In genomic region chr17:47821424-47822379, GRCh38 we compare ENCODE assay signal across 8 cellular contexts. TPM values are rescaled to one million over a fixed set of nuclear protein-coding genes. Genes with fewer than 3 reads are reported as not detected.
DNase-seq lines count a peak whose midpoint lies in the region; ATAC-seq and TF ChIP-seq lines count a peak whose summit lies in the region.

A gene with protein sequence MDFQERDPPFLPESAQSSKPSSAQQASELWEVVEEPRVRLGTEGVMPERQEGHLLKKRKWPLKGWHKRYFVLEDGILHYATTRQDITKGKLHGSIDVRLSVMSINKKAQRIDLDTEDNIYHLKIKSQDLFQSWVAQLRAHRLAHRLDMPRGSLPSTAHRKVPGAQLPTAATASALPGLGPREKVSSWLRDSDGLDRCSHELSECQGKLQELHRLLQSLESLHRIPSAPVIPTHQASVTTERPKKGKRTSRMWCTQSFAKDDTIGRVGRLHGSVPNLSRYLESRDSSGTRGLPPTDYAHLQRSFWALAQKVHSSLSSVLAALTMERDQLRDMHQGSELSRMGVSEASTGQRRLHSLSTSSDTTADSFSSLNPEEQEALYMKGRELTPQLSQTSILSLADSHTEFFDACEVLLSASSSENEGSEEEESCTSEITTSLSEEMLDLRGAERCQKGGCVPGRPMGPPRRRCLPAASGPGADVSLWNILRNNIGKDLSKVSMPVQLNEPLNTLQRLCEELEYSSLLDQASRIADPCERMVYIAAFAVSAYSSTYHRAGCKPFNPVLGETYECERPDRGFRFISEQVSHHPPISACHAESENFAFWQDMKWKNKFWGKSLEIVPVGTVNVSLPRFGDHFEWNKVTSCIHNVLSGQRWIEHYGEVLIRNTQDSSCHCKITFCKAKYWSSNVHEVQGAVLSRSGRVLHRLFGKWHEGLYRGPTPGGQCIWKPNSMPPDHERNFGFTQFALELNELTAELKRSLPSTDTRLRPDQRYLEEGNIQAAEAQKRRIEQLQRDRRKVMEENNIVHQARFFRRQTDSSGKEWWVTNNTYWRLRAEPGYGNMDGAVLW (minus strand): TSS chr17:47821794. CDS start chr17:47820278, 1,516 bp downstream.

- peak in 1 of 2 donors; percentile 20 for TF ChIP-seq CTCF in fibroblast of lung (conservative IDR thresholded peaks at IDR 0.05 in 1 of 2, IDR thresholded peaks at IDR 0.05 in 1 of 2; ENCODE audit: low read depth in 1 of 2, low read length in 2 of 2)

- H3K36me3 ChIP-seq in fibroblast of lung (ENCODE audit: control insufficient read depth, insufficient read depth, low read length): peaks cover 14% of the 10 kb centered on the region

- no peak within 1 kb of the TSS for H3K27ac ChIP-seq in fibroblast of lung (ENCODE audit: insufficient read depth, low read length)

- H3K9ac ChIP-seq in fibroblast of lung (ENCODE audit: insufficient read depth, low read length): peak within 1 kb of the TSS; percentile 37

- ATAC-seq in GM21390 (IDR thresholded peaks at IDR 0.05; ENCODE audit: unreplicated experiment): peak; percentile 88
- peak; percentile 98 to 99 for ATAC-seq in naive thymus-derived CD8-positive, alpha-beta T cell

- no peaks in the 10 kb centered on the region for H3K9me3 Mint-ChIP-seq in naive thymus-derived CD8-positive, alpha-beta T cell

- H3K4me3 Mint-ChIP-seq in naive thymus-derived CD8-positive, alpha-beta T cell: peak within 1 kb of the TSS; percentile 92 to 99 (median 98)

- H3K36me3 Mint-ChIP-seq in naive thymus-derived CD8-positive, alpha-beta T cell: peaks cover 0 to 50% (median 19%) of the 10 kb centered on the region in 3 donors

- POLR2A ChIA-PET in naive thymus-derived CD8-positive, alpha-beta T cell (lab: Charles Lee): interaction anchor here (0.6 to 2.6 kb wide), 7 partner anchors 7 to 149 kb away, joined by 3 to 30 read pairs (median 4); partner anchors contain the start of genes LRRC46, MRPL10, SCRN2 and SP2

- H3K4me1 Mint-ChIP-seq in naive thymus-derived CD8-positive, alpha-beta T cell: peaks cover 12 to 30% (median 26%) of the 10 kb centered on the region in 4 donors

- peak within 1 kb of the TSS; percentile 76 for H3K4me2 ChIP-seq in fibroblast of lung (ENCODE audit: extremely low read depth, insufficient read depth, low read length)

- H3K27me3 Mint-ChIP-seq in naive thymus-derived CD8-positive, alpha-beta T cell: no peaks in the 10 kb centered on the region

- H3K79me2 ChIP-seq in fibroblast of lung (ENCODE audit: control insufficient read depth, insufficient read depth, low read length): no peaks in the 10 kb centered on the region

- peaks cover 6% of the 10 kb centered on the region for H3K4me1 ChIP-seq in fibroblast of lung (ENCODE audit: control insufficient read depth, extremely low read depth, insufficient read depth, low read length)

- H2AFZ ChIP-seq in fibroblast of lung (ENCODE audit: low read length): peak within 1 kb of the TSS; percentile 43

- peak; percentile 34 for DNase-seq in COLO829 (ENCODE audit: low spot score)
- DNase-seq in KBM-7: peak; percentile 90
- DNase-seq in RKO (ENCODE audit: low spot score): peak; percentile 95
- DNase-seq in activated T-helper 1 cell treated with Interleukin-2 at 50 U/mL for 16 hours (ENCODE audit: low read depth): peak; percentile 67
- peak; percentile 80 to 91 for DNase-seq in fibroblast of lung (ENCODE audit: low read depth in 2 of 2)
- peak; percentile 50 to 84 (median 66) for DNase-seq in naive thymus-derived CD8-positive, alpha-beta T cell
- DNase-seq in stimulated activated naive CD4-positive, alpha-beta T cell (lab: John Stamatoyannopoulos, UW): peak; percentile 35 to 66 (median 54)

- no peaks in the 10 kb centered on the region for H3K9me3 ChIP-seq in fibroblast of lung (ENCODE audit: control insufficient read depth, insufficient read depth, low read depth, low read length)

- H3K4me3 ChIP-seq in fibroblast of lung (replicated peaks in 1 of 4; ENCODE audit: control extremely low read depth in 1 of 4, insufficient read depth in 1 of 4, low read depth in 3 of 4, low read length in 4 of 4): peak within 1 kb of the TSS; percentile 21 to 76 (median 66)

- in situ Hi-C loops in KBM-7 (cut with MboI; ENCODE audit: low pct_unique_long_range_greater_than_20kb, low sequenced_read_pairs): no loop called here

- no peaks in the 10 kb centered on the region for H3K27me3 ChIP-seq in fibroblast of lung (ENCODE audit: control insufficient read depth, insufficient read depth, low read length)

- no peaks in the 10 kb centered on the region for H4K20me1 ChIP-seq in fibroblast of lung (ENCODE audit: control insufficient read depth, extremely low read depth, insufficient read depth, low read length)

- peak within 1 kb of the TSS; percentile 88 to 96 (median 94) for H3K27ac Mint-ChIP-seq in naive thymus-derived CD8-positive, alpha-beta T cell

RNA-seq across cellular contexts. Expression of the gene that starts here (rescaled TPM):
- total RNA-seq in fibroblast of lung: 5.4 and 7.1 TPM in 2 replicates
- polyA plus RNA-seq in fibroblast of lung: 2.1 and 2.2 TPM in 2 replicates
- 2.8 and 3.2 TPM in 2 replicates for polyA plus RNA-seq in fibroblast of lung (2012)
- polyA minus RNA-seq in fibroblast of lung (ENCODE audit: low replicate concordance): 3.8 and 13.6 TPM in 2 replicates
- 10 to 100 TPM; 38.8 to 48.1 TPM for total RNA-seq in naive thymus-derived CD8-positive, alpha-beta T cell
- 1 to 10 TPM; 3.6 to 6.8 (median 4.4) TPM for polyA plus RNA-seq in naive thymus-derived CD8-positive, alpha-beta T cell

Comparison
In these comparisons a context has a peak if more than half of its experiments do, and no peak if none do; other contexts are left out.
1. DNase-seq: peak in every context shown above with its lines; median percentile 95 in RKO; 90 in KBM-7; 86 in fibroblast of lung; 67 in activated T-helper 1 cell treated with Interleukin-2 at 50 U/mL for 16 hours; 66 in naive thymus-derived CD8-positive, alpha-beta T cell; 54 in stimulated activated naive CD4-positive, alpha-beta T cell; 34 in COLO829.